ENCODE assay signal across 8 cellular contexts in the genomic region with DNA sequence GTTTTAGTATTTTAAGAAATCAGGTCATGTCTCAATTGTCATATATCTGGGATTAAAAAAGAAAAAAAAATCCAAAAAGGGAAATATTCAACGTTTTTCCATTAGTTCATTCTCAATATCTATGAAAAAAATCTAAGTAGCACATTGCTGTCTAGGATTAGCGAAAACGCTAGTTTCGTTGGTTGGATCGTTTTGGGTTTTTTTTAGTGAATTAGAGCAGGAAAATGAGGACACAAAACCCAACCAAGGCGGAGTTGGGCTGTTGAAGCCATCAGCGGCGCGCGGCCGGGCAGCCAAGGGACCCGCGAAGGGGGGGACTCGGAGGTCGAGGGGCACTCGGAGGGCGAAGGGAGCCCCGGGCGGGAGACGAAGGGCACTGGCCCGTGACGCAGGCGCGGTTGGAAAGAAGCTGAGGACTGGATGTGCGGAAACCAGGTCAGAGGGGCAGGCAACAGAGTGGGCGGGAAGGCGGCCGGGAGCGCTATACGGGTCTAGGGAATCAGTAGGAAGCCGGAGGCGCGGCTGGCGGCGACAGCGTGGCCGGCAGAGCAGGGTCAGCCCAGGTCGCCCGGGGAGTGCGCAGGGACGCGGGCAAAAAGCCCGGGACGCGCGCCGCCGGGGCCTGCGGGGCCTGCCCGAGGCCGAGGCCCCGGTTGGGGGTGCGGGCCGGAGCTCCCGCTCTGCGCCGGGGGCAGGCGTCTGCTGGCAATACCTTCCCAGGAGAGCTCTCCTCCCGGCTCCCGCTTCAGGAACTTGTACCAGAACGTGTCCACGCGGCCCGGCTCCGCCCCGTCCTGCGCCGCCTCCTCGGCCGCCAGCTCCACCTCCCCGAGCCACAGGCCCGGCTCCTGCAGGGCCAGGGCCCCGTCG. TPM values are rescaled to one million over a fixed set of nuclear protein-coding genes. Genes with fewer than 3 reads are reported as not detected.
DNase-seq lines count a peak whose midpoint lies in the region; ATAC-seq and TF ChIP-seq lines count a peak whose summit lies in the region.

No MANE protein-coding gene starts in this region.

- no peaks in the 10 kb centered on the region for H3K9me3 ChIP-seq in naive thymus-derived CD4-positive, alpha-beta T cell (ENCODE audit: control insufficient read depth in 2 of 3, low read length in 3 of 3)

- H3K36me3 Mint-ChIP-seq in naive thymus-derived CD4-positive, alpha-beta T cell, result peaks cover 6 to 11% (median 9%) of the 10 kb centered on the region in 5 donors
- peaks cover 11 to 17% of the 10 kb centered on the region in 2 donors for H3K36me3 Mint-ChIP-seq in stimulated activated naive B cell treated with anti-CD40 and anti-IgM and Interleukin-4, amounts not matched to agents 10 μg/mL and 1 μg/mL and 100 μg/mL, for 72 hours

- H3K4me1 Mint-ChIP-seq in naive thymus-derived CD4-positive, alpha-beta T cell, result peaks cover 0 to 29% (median 9%) of the 10 kb centered on the region in 7 donors
- peaks cover 12 to 36% of the 10 kb centered on the region in 2 donors for H3K4me1 Mint-ChIP-seq in stimulated activated naive B cell treated with anti-CD40 and anti-IgM and Interleukin-4, amounts not matched to agents 10 μg/mL and 1 μg/mL and 100 μg/mL, for 72 hours

- peak; percentile 76 for ATAC-seq in GM21723 (IDR thresholded peaks at IDR 0.05; ENCODE audit: unreplicated experiment)
- ATAC-seq in naive thymus-derived CD4-positive, alpha-beta T cell, result peak; percentile 79
- ATAC-seq in stimulated activated naive B cell treated with anti-CD40 and anti-IgM and Interleukin-4, amounts not matched to agents 10 μg/mL and 1 μg/mL and 100 μg/mL, for 72 hours (replicated peaks), result peak; percentile 78 to 79

- CTCF ChIA-PET in naive thymus-derived CD4-positive, alpha-beta T cell (lab: Charles Lee), result interaction anchor here (0.7 to 1.0 kb wide), 2 partner anchors 80 to 234 kb away, joined by 3 read pairs; a partner anchor contains a TSS

- peak overlapping the region; percentile 87 to 100 (median 98) for H3K4me3 Mint-ChIP-seq in naive thymus-derived CD4-positive, alpha-beta T cell
- peak overlapping the region; percentile 95 to 99 for H3K4me3 Mint-ChIP-seq in stimulated activated naive B cell treated with anti-CD40 and anti-IgM and Interleukin-4, amounts not matched to agents 10 μg/mL and 1 μg/mL and 100 μg/mL, for 72 hours

- H3K27me3 ChIP-seq in naive thymus-derived CD4-positive, alpha-beta T cell (ENCODE audit: control insufficient read depth in 2 of 2, insufficient read depth in 2 of 2, low read length in 2 of 2), result no peaks in the 10 kb centered on the region

- POLR2A ChIA-PET in naive thymus-derived CD4-positive, alpha-beta T cell (lab: Charles Lee), result interaction anchor here (1.3 to 4.5 kb wide), 4 partner anchors 13 to 230 kb away, joined by 4 to 46 read pairs (median 18); a partner anchor contains a TSS

- peak overlapping the region; percentile 73 for H3K4me3 ChIP-seq in Jurkat, Clone E6-1 (ENCODE audit: low read length)
- H3K4me3 ChIP-seq in naive thymus-derived CD4-positive, alpha-beta T cell (ENCODE audit: low read length), result peak overlapping the region; percentile 65

- H3K27ac Mint-ChIP-seq in naive thymus-derived CD4-positive, alpha-beta T cell, result peak overlapping the region; percentile 90 to 99 (median 97)
- peak overlapping the region; percentile 100 for H3K27ac Mint-ChIP-seq in stimulated activated naive B cell treated with anti-CD40 and anti-IgM and Interleukin-4, amounts not matched to agents 10 μg/mL and 1 μg/mL and 100 μg/mL, for 72 hours

- peaks cover 0 to 5% of the 10 kb centered on the region in 2 donors for H3K4me1 ChIP-seq in naive thymus-derived CD4-positive, alpha-beta T cell (ENCODE audit: control insufficient read depth in 2 of 2, insufficient read depth in 2 of 2, low read length in 2 of 2)

- intact Hi-C loops in naive thymus-derived CD4-positive, alpha-beta T cell (cut with micrococcal nuclease), result loop anchor here (1.0 to 10.0 kb wide), 11 partner anchors 30 to 1670 kb away; a partner anchor contains a TSS

- DNase-seq in DMS153 treated with DMSO at 0.1 percent for 48 hours (lab: John Stamatoyannopoulos, UW; ENCODE audit: unreplicated experiment) (peak; percentile 82), activated T-helper 1 cell treated with Interleukin-2 at 50 U/mL for 16 hours (ENCODE audit: low read depth) (peak; percentile 35), fibroblast of gingiva (ENCODE audit: low read depth) (peak; percentile 91)
- DNase-seq in Jurkat, Clone E6-1 (ENCODE audit: low read depth, low spot score), result peak; percentile 71
- DNase-seq in naive thymus-derived CD4-positive, alpha-beta T cell, result peak; percentile 50 to 78 (median 64)
- peak; percentile 65 for DNase-seq in stimulated activated naive B cell treated with anti-CD40 and anti-IgM and Interleukin-4, amounts not matched to agents 10 μg/mL and 1 μg/mL and 100 μg/mL, for 72 hours

- no peaks in the 10 kb centered on the region for H3K27me3 Mint-ChIP-seq in naive thymus-derived CD4-positive, alpha-beta T cell
- H3K27me3 Mint-ChIP-seq in stimulated activated naive B cell treated with anti-CD40 and anti-IgM and Interleukin-4, amounts not matched to agents 10 μg/mL and 1 μg/mL and 100 μg/mL, for 72 hours, result no peaks in the 10 kb centered on the region

- H3K9me3 Mint-ChIP-seq in naive thymus-derived CD4-positive, alpha-beta T cell, result peaks cover 0 to 9% (median 3%) of the 10 kb centered on the region in 11 donors
- H3K9me3 Mint-ChIP-seq in stimulated activated naive B cell treated with anti-CD40 and anti-IgM and Interleukin-4, amounts not matched to agents 10 μg/mL and 1 μg/mL and 100 μg/mL, for 72 hours, result peaks cover 5 to 7% of the 10 kb centered on the region in 2 donors

- H3K27ac ChIP-seq in naive thymus-derived CD4-positive, alpha-beta T cell (ENCODE audit: low read depth, low read length), result peak overlapping the region; percentile 92

- no peaks in the 10 kb centered on the region for H3K36me3 ChIP-seq in naive thymus-derived CD4-positive, alpha-beta T cell (ENCODE audit: control insufficient read depth in 2 of 3, insufficient read depth in 3 of 3, low read length in 3 of 3)

TF ChIP-seq in PFSK-1, 5 proteins besides CTCF, POLR2A, EP300 and RAD21:
- TF ChIP-seq FOXP2 (optimal IDR thresholded peaks at IDR 0.05; ENCODE audit: borderline replicate concordance, extremely low read depth, extremely low read length, insufficient read depth), result peak; percentile 95
- TF ChIP-seq, protein P1, sequence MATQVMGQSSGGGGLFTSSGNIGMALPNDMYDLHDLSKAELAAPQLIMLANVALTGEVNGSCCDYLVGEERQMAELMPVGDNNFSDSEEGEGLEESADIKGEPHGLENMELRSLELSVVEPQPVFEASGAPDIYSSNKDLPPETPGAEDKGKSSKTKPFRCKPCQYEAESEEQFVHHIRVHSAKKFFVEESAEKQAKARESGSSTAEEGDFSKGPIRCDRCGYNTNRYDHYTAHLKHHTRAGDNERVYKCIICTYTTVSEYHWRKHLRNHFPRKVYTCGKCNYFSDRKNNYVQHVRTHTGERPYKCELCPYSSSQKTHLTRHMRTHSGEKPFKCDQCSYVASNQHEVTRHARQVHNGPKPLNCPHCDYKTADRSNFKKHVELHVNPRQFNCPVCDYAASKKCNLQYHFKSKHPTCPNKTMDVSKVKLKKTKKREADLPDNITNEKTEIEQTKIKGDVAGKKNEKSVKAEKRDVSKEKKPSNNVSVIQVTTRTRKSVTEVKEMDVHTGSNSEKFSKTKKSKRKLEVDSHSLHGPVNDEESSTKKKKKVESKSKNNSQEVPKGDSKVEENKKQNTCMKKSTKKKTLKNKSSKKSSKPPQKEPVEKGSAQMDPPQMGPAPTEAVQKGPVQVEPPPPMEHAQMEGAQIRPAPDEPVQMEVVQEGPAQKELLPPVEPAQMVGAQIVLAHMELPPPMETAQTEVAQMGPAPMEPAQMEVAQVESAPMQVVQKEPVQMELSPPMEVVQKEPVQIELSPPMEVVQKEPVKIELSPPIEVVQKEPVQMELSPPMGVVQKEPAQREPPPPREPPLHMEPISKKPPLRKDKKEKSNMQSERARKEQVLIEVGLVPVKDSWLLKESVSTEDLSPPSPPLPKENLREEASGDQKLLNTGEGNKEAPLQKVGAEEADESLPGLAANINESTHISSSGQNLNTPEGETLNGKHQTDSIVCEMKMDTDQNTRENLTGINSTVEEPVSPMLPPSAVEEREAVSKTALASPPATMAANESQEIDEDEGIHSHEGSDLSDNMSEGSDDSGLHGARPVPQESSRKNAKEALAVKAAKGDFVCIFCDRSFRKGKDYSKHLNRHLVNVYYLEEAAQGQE (IDR thresholded peaks at IDR 0.05; ENCODE audit: insufficient read depth in 1 of 2, low read depth in 2 of 2, low read length in 2 of 2), result peak in 1 of 2 experiments; percentile 7; a peak in 1 of 4 replicates
- TF ChIP-seq SIN3A (IDR thresholded peaks at IDR 0.05; ENCODE audit: borderline replicate concordance, insufficient read depth, low read length), result no peak
- TF ChIP-seq POLR2AphosphoS5 (IDR thresholded peaks at IDR 0.05; ENCODE audit: low read depth, low read length), result peak; percentile 85; the same call in 1 of the 2 replicates
- TF ChIP-seq TAF1 (IDR thresholded peaks at IDR 0.05; ENCODE audit: borderline replicate concordance, insufficient read depth, low read length), result peak; percentile 23; the same call in 1 of the 2 replicates

RNA-seq across cellular contexts. Expression of a gene that starts 0.6 kb away (rescaled TPM):
- 12.6 TPM for polyA plus RNA-seq in Jurkat, Clone E6-1 (2012; ENCODE audit: insufficient read depth, insufficient read length)
- polyA plus RNA-seq in PFSK-1 (2012; ENCODE audit: insufficient read length, low read depth), result 2.4 TPM
- 10 to 100 TPM in 4 of 5 experiments, 1 to 10 TPM in 1; 3.7 to 18.0 (median 13.4) TPM for total RNA-seq in naive thymus-derived CD4-positive, alpha-beta T cell
- 1 to 10 TPM; 5.2 to 7.6 TPM for polyA plus RNA-seq in naive thymus-derived CD4-positive, alpha-beta T cell

Comparison
In these comparisons a context has a peak if more than half of its experiments do, and no peak if none do; other contexts are left out.
1. Peak in every context shown above with its lines: DNase-seq, ATAC-seq, H3K4me3 ChIP-seq and H3K27ac ChIP-seq.
2. DNase-seq: peak in every context shown above with its lines; median percentile 91 in fibroblast of gingiva; 82 in DMS153 treated with DMSO at 0.1 percent for 48 hours; 71 in Jurkat, Clone E6-1; 65 in stimulated activated naive B cell treated with anti-CD40 and anti-IgM and Interleukin-4, amounts not matched to agents 10 μg/mL and 1 μg/mL and 100 μg/mL, for 72 hours; 64 in naive thymus-derived CD4-positive, alpha-beta T cell; 35 in activated T-helper 1 cell treated with Interleukin-2 at 50 U/mL for 16 hours.